1 cellular context compared by ENCODE assay signal in the genomic region with DNA sequence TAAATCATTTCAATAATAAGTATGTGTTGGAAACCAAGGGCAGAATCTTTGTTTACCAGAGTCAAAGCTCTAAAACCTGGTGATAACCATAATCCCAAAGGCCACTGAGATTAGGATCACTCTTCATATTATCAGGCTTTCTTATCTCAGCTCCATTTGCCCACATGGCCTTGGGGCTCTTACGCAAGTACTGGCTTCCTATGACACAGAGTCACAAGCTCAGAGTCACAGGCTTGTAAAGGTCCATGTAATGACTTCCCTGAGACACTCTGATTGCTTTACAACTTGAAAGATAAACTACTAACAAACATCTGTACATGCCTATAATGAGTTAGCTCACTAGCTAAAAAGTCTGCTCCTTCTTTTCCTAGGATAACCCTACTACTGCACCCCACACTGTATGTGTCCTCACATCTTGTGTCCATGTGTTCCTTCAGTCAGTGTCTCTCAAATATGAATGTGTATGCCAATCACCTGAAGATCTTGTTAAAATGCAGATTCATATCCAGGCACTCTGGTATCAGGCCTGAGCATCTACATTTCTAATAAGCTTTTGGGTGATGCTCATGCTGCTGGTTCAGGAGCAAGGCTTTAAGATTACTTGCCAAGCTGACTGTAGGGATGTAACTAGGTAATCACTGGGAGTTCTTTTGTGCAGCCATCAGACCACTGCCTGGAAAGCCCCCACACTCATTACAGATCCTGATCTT.
TF ChIP-seq lines count a peak whose summit lies in the region.

No MANE protein-coding gene starts in this region.

TF ChIP-seq in HEK293, 187 proteins besides CTCF, POLR2A, EP300 and RAD21 (continued from another document and continues in another):
- no peak for TF ChIP-seq ZNF658 (tag by site-specific recombination; IDR thresholded peaks at IDR 0.05)
- no peak for TF ChIP-seq ZNF146 (tag by site-specific recombination; IDR thresholded peaks at IDR 0.05)
- TF ChIP-seq, protein P1, sequence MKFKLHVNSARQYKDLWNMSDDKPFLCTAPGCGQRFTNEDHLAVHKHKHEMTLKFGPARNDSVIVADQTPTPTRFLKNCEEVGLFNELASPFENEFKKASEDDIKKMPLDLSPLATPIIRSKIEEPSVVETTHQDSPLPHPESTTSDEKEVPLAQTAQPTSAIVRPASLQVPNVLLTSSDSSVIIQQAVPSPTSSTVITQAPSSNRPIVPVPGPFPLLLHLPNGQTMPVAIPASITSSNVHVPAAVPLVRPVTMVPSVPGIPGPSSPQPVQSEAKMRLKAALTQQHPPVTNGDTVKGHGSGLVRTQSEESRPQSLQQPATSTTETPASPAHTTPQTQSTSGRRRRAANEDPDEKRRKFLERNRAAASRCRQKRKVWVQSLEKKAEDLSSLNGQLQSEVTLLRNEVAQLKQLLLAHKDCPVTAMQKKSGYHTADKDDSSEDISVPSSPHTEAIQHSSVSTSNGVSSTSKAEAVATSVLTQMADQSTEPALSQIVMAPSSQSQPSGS (tag by site-specific recombination; IDR thresholded peaks at IDR 0.05; ENCODE audit: low read depth), result no peak
- TF ChIP-seq, protein P2, sequence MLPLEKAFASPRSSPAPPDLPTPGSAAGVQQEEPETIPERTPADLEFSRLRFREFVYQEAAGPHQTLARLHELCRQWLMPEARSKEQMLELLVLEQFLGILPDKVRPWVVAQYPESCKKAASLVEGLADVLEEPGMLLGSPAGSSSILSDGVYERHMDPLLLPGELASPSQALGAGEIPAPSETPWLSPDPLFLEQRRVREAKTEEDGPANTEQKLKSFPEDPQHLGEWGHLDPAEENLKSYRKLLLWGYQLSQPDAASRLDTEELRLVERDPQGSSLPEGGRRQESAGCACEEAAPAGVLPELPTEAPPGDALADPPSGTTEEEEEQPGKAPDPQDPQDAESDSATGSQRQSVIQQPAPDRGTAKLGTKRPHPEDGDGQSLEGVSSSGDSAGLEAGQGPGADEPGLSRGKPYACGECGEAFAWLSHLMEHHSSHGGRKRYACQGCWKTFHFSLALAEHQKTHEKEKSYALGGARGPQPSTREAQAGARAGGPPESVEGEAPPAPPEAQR (tag by site-specific recombination; IDR thresholded peaks at IDR 0.05), result no peak
- TF ChIP-seq ZNF274 (IDR thresholded peaks at IDR 0.05; ENCODE audit: low read length), result no peak
- TF ChIP-seq ZNF274 (tag by site-specific recombination; IDR thresholded peaks at IDR 0.05; ENCODE audit: borderline replicate concordance), result no peak
- no peak for TF ChIP-seq ZSCAN30 (tag by site-specific recombination; IDR thresholded peaks at IDR 0.05)
- no peak for TF ChIP-seq ZNF560 (tag by site-specific recombination; IDR thresholded peaks at IDR 0.05; ENCODE audit: borderline replicate concordance)
- TF ChIP-seq ZNF747 (tag by site-specific recombination; IDR thresholded peaks at IDR 0.05), result no peak
- TF ChIP-seq, protein P3, sequence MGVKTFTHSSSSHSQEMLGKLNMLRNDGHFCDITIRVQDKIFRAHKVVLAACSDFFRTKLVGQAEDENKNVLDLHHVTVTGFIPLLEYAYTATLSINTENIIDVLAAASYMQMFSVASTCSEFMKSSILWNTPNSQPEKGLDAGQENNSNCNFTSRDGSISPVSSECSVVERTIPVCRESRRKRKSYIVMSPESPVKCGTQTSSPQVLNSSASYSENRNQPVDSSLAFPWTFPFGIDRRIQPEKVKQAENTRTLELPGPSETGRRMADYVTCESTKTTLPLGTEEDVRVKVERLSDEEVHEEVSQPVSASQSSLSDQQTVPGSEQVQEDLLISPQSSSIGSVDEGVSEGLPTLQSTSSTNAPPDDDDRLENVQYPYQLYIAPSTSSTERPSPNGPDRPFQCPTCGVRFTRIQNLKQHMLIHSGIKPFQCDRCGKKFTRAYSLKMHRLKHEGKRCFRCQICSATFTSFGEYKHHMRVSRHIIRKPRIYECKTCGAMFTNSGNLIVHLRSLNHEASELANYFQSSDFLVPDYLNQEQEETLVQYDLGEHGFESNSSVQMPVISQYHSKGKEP (tag by site-specific recombination; IDR thresholded peaks at IDR 0.05), result no peak
- TF ChIP-seq, protein P4, sequence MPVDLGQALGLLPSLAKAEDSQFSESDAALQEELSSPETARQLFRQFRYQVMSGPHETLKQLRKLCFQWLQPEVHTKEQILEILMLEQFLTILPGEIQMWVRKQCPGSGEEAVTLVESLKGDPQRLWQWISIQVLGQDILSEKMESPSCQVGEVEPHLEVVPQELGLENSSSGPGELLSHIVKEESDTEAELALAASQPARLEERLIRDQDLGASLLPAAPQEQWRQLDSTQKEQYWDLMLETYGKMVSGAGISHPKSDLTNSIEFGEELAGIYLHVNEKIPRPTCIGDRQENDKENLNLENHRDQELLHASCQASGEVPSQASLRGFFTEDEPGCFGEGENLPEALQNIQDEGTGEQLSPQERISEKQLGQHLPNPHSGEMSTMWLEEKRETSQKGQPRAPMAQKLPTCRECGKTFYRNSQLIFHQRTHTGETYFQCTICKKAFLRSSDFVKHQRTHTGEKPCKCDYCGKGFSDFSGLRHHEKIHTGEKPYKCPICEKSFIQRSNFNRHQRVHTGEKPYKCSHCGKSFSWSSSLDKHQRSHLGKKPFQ (tag by site-specific recombination; IDR thresholded peaks at IDR 0.05), result peak; percentile 47; the same call in 1 of the 2 replicates
- TF ChIP-seq ZFP37 (tag by site-specific recombination; IDR thresholded peaks at IDR 0.05), result peak; percentile 82; the same call in 1 of the 2 replicates
- no peak for TF ChIP-seq ZNF174 (tag by site-specific recombination; IDR thresholded peaks at IDR 0.05)
- peak; percentile 60; the same call in 1 of the 2 replicates for TF ChIP-seq KLF8 (tag by site-specific recombination; IDR thresholded peaks at IDR 0.05)
- peak; percentile 85 for TF ChIP-seq ZNF843 (tag by site-specific recombination; IDR thresholded peaks at IDR 0.05)
- TF ChIP-seq, protein P5, sequence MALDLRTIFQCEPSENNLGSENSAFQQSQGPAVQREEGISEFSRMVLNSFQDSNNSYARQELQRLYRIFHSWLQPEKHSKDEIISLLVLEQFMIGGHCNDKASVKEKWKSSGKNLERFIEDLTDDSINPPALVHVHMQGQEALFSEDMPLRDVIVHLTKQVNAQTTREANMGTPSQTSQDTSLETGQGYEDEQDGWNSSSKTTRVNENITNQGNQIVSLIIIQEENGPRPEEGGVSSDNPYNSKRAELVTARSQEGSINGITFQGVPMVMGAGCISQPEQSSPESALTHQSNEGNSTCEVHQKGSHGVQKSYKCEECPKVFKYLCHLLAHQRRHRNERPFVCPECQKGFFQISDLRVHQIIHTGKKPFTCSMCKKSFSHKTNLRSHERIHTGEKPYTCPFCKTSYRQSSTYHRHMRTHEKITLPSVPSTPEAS (tag by site-specific recombination; IDR thresholded peaks at IDR 0.05), result no peak
- TF ChIP-seq ZNF121 (tag by site-specific recombination; IDR thresholded peaks at IDR 0.05), result no peak
- TF ChIP-seq ZBTB8A (tag by site-specific recombination; IDR thresholded peaks at IDR 0.05), result no peak; the same call in 1 of the 2 replicates
- TF ChIP-seq ZNF514 (tag by site-specific recombination; IDR thresholded peaks at IDR 0.05), result no peak
- TF ChIP-seq, protein P6, sequence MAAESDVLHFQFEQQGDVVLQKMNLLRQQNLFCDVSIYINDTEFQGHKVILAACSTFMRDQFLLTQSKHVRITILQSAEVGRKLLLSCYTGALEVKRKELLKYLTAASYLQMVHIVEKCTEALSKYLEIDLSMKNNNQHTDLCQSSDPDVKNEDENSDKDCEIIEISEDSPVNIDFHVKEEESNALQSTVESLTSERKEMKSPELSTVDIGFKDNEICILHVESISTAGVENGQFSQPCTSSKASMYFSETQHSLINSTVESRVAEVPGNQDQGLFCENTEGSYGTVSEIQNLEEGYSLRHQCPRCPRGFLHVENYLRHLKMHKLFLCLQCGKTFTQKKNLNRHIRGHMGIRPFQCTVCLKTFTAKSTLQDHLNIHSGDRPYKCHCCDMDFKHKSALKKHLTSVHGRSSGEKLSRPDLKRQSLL (tag by site-specific recombination; IDR thresholded peaks at IDR 0.05), result no peak
- TF ChIP-seq ZNF837 (tag by site-specific recombination; IDR thresholded peaks at IDR 0.05), result no peak
- no peak for TF ChIP-seq ZFHX2 (tag by site-specific recombination; conservative IDR thresholded peaks at IDR 0.05)
- TF ChIP-seq GLI2 (tag by site-specific recombination; IDR thresholded peaks at IDR 0.05; ENCODE audit: borderline replicate concordance, low read depth), result 0 out of 2 replicates have a peak, but pooled peaks have one; percentile 52
- TF ChIP-seq FEZF1 (tag by site-specific recombination; IDR thresholded peaks at IDR 0.05), result peak; percentile 90
- no peak for TF ChIP-seq ZNF571 (tag by site-specific recombination; IDR thresholded peaks at IDR 0.05)
- no peak for TF ChIP-seq ZNF112 (tag by site-specific recombination; IDR thresholded peaks at IDR 0.05)
- TF ChIP-seq, protein P7, sequence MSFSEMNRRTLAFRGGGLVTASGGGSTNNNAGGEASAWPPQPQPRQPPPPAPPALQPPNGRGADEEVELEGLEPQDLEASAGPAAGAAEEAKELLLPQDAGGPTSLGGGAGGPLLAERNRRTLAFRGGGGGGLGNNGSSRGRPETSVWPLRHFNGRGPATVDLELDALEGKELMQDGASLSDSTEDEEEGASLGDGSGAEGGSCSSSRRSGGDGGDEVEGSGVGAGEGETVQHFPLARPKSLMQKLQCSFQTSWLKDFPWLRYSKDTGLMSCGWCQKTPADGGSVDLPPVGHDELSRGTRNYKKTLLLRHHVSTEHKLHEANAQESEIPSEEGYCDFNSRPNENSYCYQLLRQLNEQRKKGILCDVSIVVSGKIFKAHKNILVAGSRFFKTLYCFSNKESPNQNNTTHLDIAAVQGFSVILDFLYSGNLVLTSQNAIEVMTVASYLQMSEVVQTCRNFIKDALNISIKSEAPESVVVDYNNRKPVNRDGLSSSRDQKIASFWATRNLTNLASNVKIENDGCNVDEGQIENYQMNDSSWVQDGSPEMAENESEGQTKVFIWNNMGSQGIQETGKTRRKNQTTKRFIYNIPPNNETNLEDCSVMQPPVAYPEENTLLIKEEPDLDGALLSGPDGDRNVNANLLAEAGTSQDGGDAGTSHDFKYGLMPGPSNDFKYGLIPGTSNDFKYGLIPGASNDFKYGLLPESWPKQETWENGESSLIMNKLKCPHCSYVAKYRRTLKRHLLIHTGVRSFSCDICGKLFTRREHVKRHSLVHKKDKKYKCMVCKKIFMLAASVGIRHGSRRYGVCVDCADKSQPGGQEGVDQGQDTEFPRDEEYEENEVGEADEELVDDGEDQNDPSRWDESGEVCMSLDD (tag by site-specific recombination; IDR thresholded peaks at IDR 0.05), result no peak
- no peak for TF ChIP-seq ZNF530 (tag by site-specific recombination; IDR thresholded peaks at IDR 0.05; ENCODE audit: low read depth)
- TF ChIP-seq SP7 (tag by site-specific recombination; IDR thresholded peaks at IDR 0.05), result peak; percentile 87
- TF ChIP-seq ZNF629 (tag by site-specific recombination; IDR thresholded peaks at IDR 0.05), result peak; percentile 92
- TF ChIP-seq RBAK (tag by site-specific recombination; IDR thresholded peaks at IDR 0.05), result no peak
- TF ChIP-seq SETDB1 (IDR thresholded peaks at IDR 0.05; ENCODE audit: insufficient read length, low read length), result no peak
- no peak for TF ChIP-seq ZNF529 (tag by site-specific recombination; IDR thresholded peaks at IDR 0.05; ENCODE audit: insufficient replicate concordance)
- no peak for TF ChIP-seq ZNF292 (tag by site-specific recombination; IDR thresholded peaks at IDR 0.05; ENCODE audit: borderline replicate concordance, low read depth)
- no peak for TF ChIP-seq WT1 (tag by site-specific recombination; IDR thresholded peaks at IDR 0.05)
- TF ChIP-seq ZBTB17 (tag by site-specific recombination; IDR thresholded peaks at IDR 0.05), result no peak
- TF ChIP-seq, protein P8, sequence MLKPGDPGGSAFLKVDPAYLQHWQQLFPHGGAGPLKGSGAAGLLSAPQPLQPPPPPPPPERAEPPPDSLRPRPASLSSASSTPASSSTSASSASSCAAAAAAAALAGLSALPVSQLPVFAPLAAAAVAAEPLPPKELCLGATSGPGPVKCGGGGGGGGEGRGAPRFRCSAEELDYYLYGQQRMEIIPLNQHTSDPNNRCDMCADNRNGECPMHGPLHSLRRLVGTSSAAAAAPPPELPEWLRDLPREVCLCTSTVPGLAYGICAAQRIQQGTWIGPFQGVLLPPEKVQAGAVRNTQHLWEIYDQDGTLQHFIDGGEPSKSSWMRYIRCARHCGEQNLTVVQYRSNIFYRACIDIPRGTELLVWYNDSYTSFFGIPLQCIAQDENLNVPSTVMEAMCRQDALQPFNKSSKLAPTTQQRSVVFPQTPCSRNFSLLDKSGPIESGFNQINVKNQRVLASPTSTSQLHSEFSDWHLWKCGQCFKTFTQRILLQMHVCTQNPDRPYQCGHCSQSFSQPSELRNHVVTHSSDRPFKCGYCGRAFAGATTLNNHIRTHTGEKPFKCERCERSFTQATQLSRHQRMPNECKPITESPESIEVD (tag by site-specific recombination; IDR thresholded peaks at IDR 0.05), result 0 out of 2 replicates have a peak, but pooled peaks have one; percentile 25
- TF ChIP-seq, protein P9, sequence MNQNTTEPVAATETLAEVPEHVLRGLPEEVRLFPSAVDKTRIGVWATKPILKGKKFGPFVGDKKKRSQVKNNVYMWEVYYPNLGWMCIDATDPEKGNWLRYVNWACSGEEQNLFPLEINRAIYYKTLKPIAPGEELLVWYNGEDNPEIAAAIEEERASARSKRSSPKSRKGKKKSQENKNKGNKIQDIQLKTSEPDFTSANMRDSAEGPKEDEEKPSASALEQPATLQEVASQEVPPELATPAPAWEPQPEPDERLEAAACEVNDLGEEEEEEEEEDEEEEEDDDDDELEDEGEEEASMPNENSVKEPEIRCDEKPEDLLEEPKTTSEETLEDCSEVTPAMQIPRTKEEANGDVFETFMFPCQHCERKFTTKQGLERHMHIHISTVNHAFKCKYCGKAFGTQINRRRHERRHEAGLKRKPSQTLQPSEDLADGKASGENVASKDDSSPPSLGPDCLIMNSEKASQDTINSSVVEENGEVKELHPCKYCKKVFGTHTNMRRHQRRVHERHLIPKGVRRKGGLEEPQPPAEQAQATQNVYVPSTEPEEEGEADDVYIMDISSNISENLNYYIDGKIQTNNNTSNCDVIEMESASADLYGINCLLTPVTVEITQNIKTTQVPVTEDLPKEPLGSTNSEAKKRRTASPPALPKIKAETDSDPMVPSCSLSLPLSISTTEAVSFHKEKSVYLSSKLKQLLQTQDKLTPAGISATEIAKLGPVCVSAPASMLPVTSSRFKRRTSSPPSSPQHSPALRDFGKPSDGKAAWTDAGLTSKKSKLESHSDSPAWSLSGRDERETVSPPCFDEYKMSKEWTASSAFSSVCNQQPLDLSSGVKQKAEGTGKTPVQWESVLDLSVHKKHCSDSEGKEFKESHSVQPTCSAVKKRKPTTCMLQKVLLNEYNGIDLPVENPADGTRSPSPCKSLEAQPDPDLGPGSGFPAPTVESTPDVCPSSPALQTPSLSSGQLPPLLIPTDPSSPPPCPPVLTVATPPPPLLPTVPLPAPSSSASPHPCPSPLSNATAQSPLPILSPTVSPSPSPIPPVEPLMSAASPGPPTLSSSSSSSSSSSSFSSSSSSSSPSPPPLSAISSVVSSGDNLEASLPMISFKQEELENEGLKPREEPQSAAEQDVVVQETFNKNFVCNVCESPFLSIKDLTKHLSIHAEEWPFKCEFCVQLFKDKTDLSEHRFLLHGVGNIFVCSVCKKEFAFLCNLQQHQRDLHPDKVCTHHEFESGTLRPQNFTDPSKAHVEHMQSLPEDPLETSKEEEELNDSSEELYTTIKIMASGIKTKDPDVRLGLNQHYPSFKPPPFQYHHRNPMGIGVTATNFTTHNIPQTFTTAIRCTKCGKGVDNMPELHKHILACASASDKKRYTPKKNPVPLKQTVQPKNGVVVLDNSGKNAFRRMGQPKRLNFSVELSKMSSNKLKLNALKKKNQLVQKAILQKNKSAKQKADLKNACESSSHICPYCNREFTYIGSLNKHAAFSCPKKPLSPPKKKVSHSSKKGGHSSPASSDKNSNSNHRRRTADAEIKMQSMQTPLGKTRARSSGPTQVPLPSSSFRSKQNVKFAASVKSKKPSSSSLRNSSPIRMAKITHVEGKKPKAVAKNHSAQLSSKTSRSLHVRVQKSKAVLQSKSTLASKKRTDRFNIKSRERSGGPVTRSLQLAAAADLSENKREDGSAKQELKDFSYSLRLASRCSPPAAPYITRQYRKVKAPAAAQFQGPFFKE (tag by site-specific recombination; IDR thresholded peaks at IDR 0.05; ENCODE audit: borderline replicate concordance), result no peak
